In the genomic region with DNA sequence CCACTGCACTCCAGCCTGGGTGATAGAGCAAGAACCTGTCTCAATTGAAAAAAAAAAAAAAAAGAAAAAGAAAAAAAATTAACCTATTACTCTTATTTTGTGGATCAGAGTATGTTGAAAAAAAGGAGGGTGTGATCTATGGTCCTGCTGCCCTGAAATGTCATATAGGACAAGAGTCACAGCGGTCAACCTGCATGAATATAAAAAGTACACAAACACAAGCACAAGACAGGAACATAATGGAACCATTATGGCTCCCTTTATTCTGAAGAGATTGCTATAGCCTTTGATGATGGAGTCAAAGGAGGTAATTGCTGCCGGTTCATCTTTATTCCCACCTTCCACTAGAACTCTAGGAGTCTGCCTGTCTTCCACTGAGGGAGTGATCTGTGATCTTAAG, we compare ENCODE assay signal across 18 cellular contexts.
DNase-seq lines count a peak whose midpoint lies in the region; TF ChIP-seq lines count a peak whose summit lies in the region.
"Had no signal": no experiment of that assay in that cellular context is flagged by ENCODE, and none has a peak within 500 bp of the region (broad histone marks: within the 10 kb centered on the region; RNA-seq: fewer than 3 reads in every experiment).

No MANE protein-coding gene starts in this region.

- H3K27ac Mint-ChIP-seq in osteocyte (ENCODE audit: unreplicated experiment), result peak overlapping the region; percentile 73
- H3K27ac Mint-ChIP-seq in type B pancreatic cell, result peak overlapping the region; percentile 64
- H3K27ac Mint-ChIP-seq: CD4-positive, alpha-beta memory T cell had no signal

- TF ChIP-seq CTCF in left ventricle myocardium inferior (IDR thresholded peaks at IDR 0.05; ENCODE audit: borderline replicate concordance), result no peak
- no peak for TF ChIP-seq CTCF in ascending aorta (IDR thresholded peaks at IDR 0.05)
- TF ChIP-seq CTCF in osteocyte (IDR thresholded peaks at IDR 0.05), result no peak
- no peak for TF ChIP-seq CTCF in type B pancreatic cell (conservative IDR thresholded peaks at IDR 0.05)
- no peak for TF ChIP-seq CTCF in RWPE1 (conservative IDR thresholded peaks at IDR 0.05; ENCODE audit: low read depth)

- H3K27ac ChIP-seq in left ventricle myocardium inferior (replicated peaks), result peak overlapping the region; percentile 71
- H3K27ac ChIP-seq in ascending aorta, result peak overlapping the region; percentile 64 to 68
- no peak overlapping the region for H3K27ac ChIP-seq in RWPE1
- H3K27ac ChIP-seq: A549, BLaER1 had no signal

- peaks cover 21% of the 10 kb centered on the region for H3K4me1 ChIP-seq in left ventricle myocardium inferior
- H3K4me1 ChIP-seq in ascending aorta, result peaks cover 0 to 3% of the 10 kb centered on the region in 2 donors
- H3K4me1 ChIP-seq: A549, BLaER1 had no signal

- H3K27me3 Mint-ChIP-seq in osteocyte (ENCODE audit: unreplicated experiment) (no peaks in the 10 kb centered on the region), type B pancreatic cell (no peaks in the 10 kb centered on the region)

- H3K4me3 Mint-ChIP-seq in osteocyte (ENCODE audit: unreplicated experiment), result no peak overlapping the region
- no peak overlapping the region for H3K4me3 Mint-ChIP-seq in type B pancreatic cell
- H3K4me3 Mint-ChIP-seq: CD4-positive, alpha-beta memory T cell had no signal

- CTCF ChIA-PET in RWPE1 (lab: Yijun Ruan, JAX), result interaction anchor here (0.6 kb wide), 1 partner anchor 155 kb away, joined by 3 read pairs; no protein-coding TSS in a partner anchor

- H3K4me3 ChIP-seq in left ventricle myocardium inferior (no peak overlapping the region), ascending aorta (peak overlapping the region in 1 of 2 donors; percentile 33)
- H3K4me3 ChIP-seq: A549, BLaER1, K562 had no signal

- intact Hi-C loops in left ventricle myocardium inferior (cut with micrococcal nuclease) (no loop called here), cardiac septum (cut with DNase I) (no loop called here), ascending aorta (cut with DNase I) (no loop called here)

- DNase-seq in left ventricle myocardium inferior, result no peak
- DNase-seq in cardiac septum (ENCODE audit: low spot score), result no peak
- no peak for DNase-seq in ascending aorta (ENCODE audit: low spot score in 2 of 2)
- no peak for DNase-seq in osteocyte (ENCODE audit: extremely low spot score, unreplicated experiment)
- no peak for DNase-seq in type B pancreatic cell (ENCODE audit: extremely low spot score, unreplicated experiment)
- DNase-seq in NCI-H2171 (lab: John Stamatoyannopoulos, UW), result no peak
- no peak for DNase-seq in NOMO-1 (lab: John Stamatoyannopoulos, UW; ENCODE audit: unreplicated experiment in 2 of 2)
- no peak for DNase-seq in RWPE1 (ENCODE audit: low spot score)
- DNase-seq: CD4-positive, alpha-beta memory T cell; NCI-H1092 treated with DMSO at 0.1 percent for 48 hours; NCI-H1694; NCI-H2081 treated with DMSO at 0.1 percent for 48 hours; NCI-H526 treated with DMSO at 0.1 percent for 48 hours; PC-3; RPMI8226 had no signal

- H3K9me3 Mint-ChIP-seq in osteocyte (ENCODE audit: unreplicated experiment), result no peaks in the 10 kb centered on the region
- H3K9me3 Mint-ChIP-seq in type B pancreatic cell, result no peaks in the 10 kb centered on the region
- H3K9me3 Mint-ChIP-seq: CD4-positive, alpha-beta memory T cell had no signal

- POLR2A ChIA-PET in RWPE1 (lab: Yijun Ruan, JAX; ENCODE audit: low non-redundant PET), result no interaction called here

- H3K36me3 Mint-ChIP-seq in osteocyte (ENCODE audit: unreplicated experiment), result peaks cover 49% of the 10 kb centered on the region
- peaks cover 3% of the 10 kb centered on the region for H3K36me3 Mint-ChIP-seq in type B pancreatic cell
- H3K36me3 Mint-ChIP-seq: CD4-positive, alpha-beta memory T cell had no signal

- H3K4me1 Mint-ChIP-seq in osteocyte (ENCODE audit: unreplicated experiment) (peaks cover 28% of the 10 kb centered on the region), type B pancreatic cell (ENCODE audit: unreplicated experiment) (no peaks in the 10 kb centered on the region)
- H3K4me1 Mint-ChIP-seq: CD4-positive, alpha-beta memory T cell had no signal

- H3K36me3 ChIP-seq in left ventricle myocardium inferior (peaks cover 3% of the 10 kb centered on the region), ascending aorta (no peaks in the 10 kb centered on the region)
- H3K36me3 ChIP-seq: BLaER1 had no signal

- H3K27me3 ChIP-seq in left ventricle myocardium inferior (ENCODE audit: low read depth) (no peaks in the 10 kb centered on the region), ascending aorta (no peaks in the 10 kb centered on the region)
- H3K27me3 ChIP-seq: BLaER1 had no signal

- H3K9me3 ChIP-seq in left ventricle myocardium inferior (replicated peaks) (no peaks in the 10 kb centered on the region), ascending aorta (no peaks in the 10 kb centered on the region)
- H3K9me3 ChIP-seq: A549, BLaER1 had no signal
